Comparison of ENCODE assay signal across 8 cellular contexts in genomic region chr17:48457080-48457836, GRCh38. TPM values are rescaled to one million over a fixed set of nuclear protein-coding genes. Genes with fewer than 3 reads are reported as not detected.
A peak's percentile ranks its signal among the peaks of the same experiment; 100 is the strongest.
DNase-seq lines count a peak whose midpoint lies in the region; ATAC-seq and TF ChIP-seq lines count a peak whose summit lies in the region.

No MANE protein-coding gene starts in this region.

- no peaks in the 10 kb centered on the region for H3K36me3 ChIP-seq in HEK293 (ENCODE audit: control insufficient read depth in 2 of 2, insufficient read depth in 1 of 2, low read length in 2 of 2)

- POLR2A ChIA-PET in HEK293 (lab: Yijun Ruan, JAX), result no interaction called here

- no peak for ATAC-seq in GM18867 (IDR thresholded peaks at IDR 0.05; ENCODE audit: unreplicated experiment)

- no peaks in the 10 kb centered on the region for H3K9me3 ChIP-seq in HEK293 (ENCODE audit: control insufficient read depth, insufficient read depth, low read depth, low read length)

- CTCF ChIA-PET in HEK293 (lab: Yijun Ruan, JAX), result interaction anchor here (0.6 to 2.7 kb wide), 28 partner anchors 8 to 440 kb away, joined by 3 to 29 read pairs (median 4); no protein-coding TSS in a partner anchor

- TF ChIP-seq CTCF in HEK293 (tag by site-specific recombination; IDR thresholded peaks at IDR 0.05) (peak; percentile 85), choroid plexus epithelial cell (conservative IDR thresholded peaks at IDR 0.05; ENCODE audit: low read depth, low read length) (peak; percentile 94), lower leg skin (IDR thresholded peaks at IDR 0.05) (no peak)

- DNase-seq in Caki2 (ENCODE audit: low read depth) (peak; percentile 56), NCI-H2196 treated with DMSO at 0.1 percent for 48 hours (lab: John Stamatoyannopoulos, UW; ENCODE audit: unreplicated experiment) (peak; percentile 49), choroid plexus epithelial cell (ENCODE audit: low read depth) (peak; percentile 60), lower leg skin (ENCODE audit: low spot score in 2 of 2) (peak; percentile 27 to 89)
- DNase-seq in activated CD4-positive, alpha-beta T cell treated with anti-CD3 and anti-CD28 coated beads for 1 hour, result peak; percentile 70
- DNase-seq in stimulated activated CD8-positive, alpha-beta memory T cell treated with anti-CD3 and anti-CD28 coated beads, Interleukin-12 subunit alpha, Interleukin-12 subunit beta, amount 100 ng/mL, for 1 hour (ENCODE audit: low read depth), result peak; percentile 66

- peaks cover 9% of the 10 kb centered on the region for H3K4me1 ChIP-seq in HEK293 (ENCODE audit: control insufficient read depth, insufficient read depth, low read length)

- H3K27ac ChIP-seq in HEK293 (ENCODE audit: extremely low read depth, low read depth, low read length), result no peak overlapping the region; the same call in 1 of the 2 replicates

- in situ Hi-C loops in Caki2 (cut with HindIII; ENCODE audit: low pct_unique_long_range_greater_than_20kb, low sequenced_read_pairs), result no loop called here

- WGBS in lower leg skin, 2 donors, result 11 to 16% methylated on average over 22 of the region's 22 CpGs

- no peak for TF ChIP-seq POLR2A in lower leg skin (IDR thresholded peaks at IDR 0.05)

- intact Hi-C loops in lower leg skin (cut with DNase I; ENCODE audit: low total_unique reads), result no loop called here

- H3K4me3 ChIP-seq in HEK293 (ENCODE audit: low read depth, low read length) (peak overlapping the region; percentile 19; the same call in 1 of the 2 replicates), choroid plexus epithelial cell (ENCODE audit: low read depth, low read length) (no peak overlapping the region), lower leg skin (ENCODE audit: low read depth, poor library complexity, severe bottlenecking) (no peak overlapping the region)

TF ChIP-seq in HEK293, 187 proteins besides CTCF, POLR2A, EP300 and RAD21 (continues in another document):
- TF ChIP-seq WT1 (tag by site-specific recombination; IDR thresholded peaks at IDR 0.05) (no peak), ZNF660 (tag by site-specific recombination; IDR thresholded peaks at IDR 0.05) (peak; percentile 72), ZNF169 (tag by site-specific recombination; IDR thresholded peaks at IDR 0.05) (no peak), ZNF391 (tag by site-specific recombination; IDR thresholded peaks at IDR 0.05; ENCODE audit: borderline replicate concordance, low read depth) (no peak), PRDM4 (tag by site-specific recombination; IDR thresholded peaks at IDR 0.05) (no peak), ZNF426 (tag by site-specific recombination; IDR thresholded peaks at IDR 0.05) (no peak), AEBP2 (tag by site-specific recombination; IDR thresholded peaks at IDR 0.05; ENCODE audit: borderline replicate concordance) (no peak), ZNF518A (tag by site-specific recombination; conservative IDR thresholded peaks at IDR 0.05; ENCODE audit: low read depth) (no peak), ZNF404 (tag by site-specific recombination; IDR thresholded peaks at IDR 0.05) (no peak), INSM2 (tag by site-specific recombination; IDR thresholded peaks at IDR 0.05) (no peak), ZNF112 (tag by site-specific recombination; IDR thresholded peaks at IDR 0.05) (no peak), KLF10 (tag by site-specific recombination; IDR thresholded peaks at IDR 0.05) (no peak), ZNF16 (tag by site-specific recombination; IDR thresholded peaks at IDR 0.05; ENCODE audit: low read depth) (no peak), RBAK (tag by site-specific recombination; IDR thresholded peaks at IDR 0.05) (no peak), ZNF223 (tag by site-specific recombination; IDR thresholded peaks at IDR 0.05) (no peak), ZNF585B (tag by site-specific recombination; IDR thresholded peaks at IDR 0.05) (no peak), ZNF555 (tag by site-specific recombination; conservative IDR thresholded peaks at IDR 0.05) (no peak)

RNA-seq across cellular contexts. Expression of gene SKAP1, which starts 27.2 kb away (rescaled TPM):
- total RNA-seq in Caki2 (2014; rRNA removed; shearing (Covaris generic); ENCODE audit: low replicate concordance), result 0.88 TPM in 1 of 2 replicates, not detected in the other
- total RNA-seq in lower leg skin, result 1 to 10 TPM in 1 of 4 donors, under 1 TPM in 1, not detected in 2; 0.99 to 1.2 TPM

Comparison
In these comparisons a context has a peak if more than half of its experiments do, and no peak if none do; other contexts are left out.
1. CTCF ChIP-seq: peak in HEK293 (single experiment) and choroid plexus epithelial cell (single experiment); none in lower leg skin (0 of 3).
2. Peak in every context shown above with its lines, with median percentiles within 50 percentile points of each other: DNase-seq.